9 cellular contexts compared by ENCODE assay signal in genomic region chr3:127015282-127016042, GRCh38. TPM values are rescaled to one million over a fixed set of nuclear protein-coding genes. Genes with fewer than 3 reads are reported as not detected.
A peak's percentile ranks its signal among the peaks of the same experiment; 100 is the strongest.
DNase-seq lines count a peak whose midpoint lies in the region; ATAC-seq and TF ChIP-seq lines count a peak whose summit lies in the region.
"Had no signal": no experiment of that assay in that cellular context is flagged by ENCODE, and none has a peak within 500 bp of the region (broad histone marks: within the 10 kb centered on the region; RNA-seq: fewer than 3 reads in every experiment).

No MANE protein-coding gene starts in this region.

- ATAC-seq in HG03280 (IDR thresholded peaks at IDR 0.05; ENCODE audit: unreplicated experiment) (peak; percentile 69), WTC11 (peak; percentile 25; the same call in 1 of the 2 replicates)
- peak; percentile 33 for ATAC-seq in stimulated activated naive CD8-positive, alpha-beta T cell treated with anti-CD3 and anti-CD28 coated beads, Interleukin-15, amount 100 ng/mL, for 72 hours

- no peak for TF ChIP-seq CTCF in WTC11 (IDR thresholded peaks at IDR 0.05)
- TF ChIP-seq CTCF in CD14-positive monocyte (IDR thresholded peaks at IDR 0.05) = no peak

- H3K4me1 Mint-ChIP-seq in WTC11 (no peaks in the 10 kb centered on the region), CD14-positive monocyte (no peaks in the 10 kb centered on the region)
- H3K4me1 Mint-ChIP-seq in stimulated activated naive CD8-positive, alpha-beta T cell treated with anti-CD3 and anti-CD28 coated beads, Interleukin-15, amount 100 ng/mL, for 72 hours = peaks cover 14% of the 10 kb centered on the region

- intact Hi-C loops in CD14-positive monocyte (cut with micrococcal nuclease) = no loop called here

- CTCF ChIA-PET in WTC11 (lab: Charles Lee) = no interaction called here

- DNase-seq in NCI-H1436 (lab: John Stamatoyannopoulos, UW) (peak; percentile 38), NCI-H1436 treated with DMSO at 0.1 percent for 48 hours (lab: John Stamatoyannopoulos, UW) (no peak), WTC11 (ENCODE audit: low spot score) (no peak), SIG-M5 treated with dmso at 0.1 percent for 504 hours (lab: John Stamatoyannopoulos, UW; ENCODE audit: unreplicated experiment) (no peak), CD14-positive monocyte (ENCODE audit: low spot score) (no peak)
- peak in 1 of 2 donors; percentile 28 for DNase-seq in stimulated activated naive CD8-positive, alpha-beta T cell treated with anti-CD3 and anti-CD28 coated beads, Interleukin-15, amount 100 ng/mL, for 72 hours
- DNase-seq in effector CD8-positive, alpha-beta T cell (lab: John Stamatoyannopoulos, UW) = no peak
- DNase-seq: NCI-H1092 treated with DMSO at 0.1 percent for 48 hours had no signal

- POLR2A ChIA-PET in WTC11 (lab: Charles Lee) = no interaction called here

- H3K27me3 Mint-ChIP-seq in WTC11 (ENCODE audit: low read depth) = no peaks in the 10 kb centered on the region
- H3K27me3 Mint-ChIP-seq in stimulated activated naive CD8-positive, alpha-beta T cell treated with anti-CD3 and anti-CD28 coated beads, Interleukin-15, amount 100 ng/mL, for 72 hours = no peaks in the 10 kb centered on the region
- H3K27me3 Mint-ChIP-seq in CD14-positive monocyte (ENCODE audit: low read depth in 3 of 3) = peaks cover 0 to 1% (median 1%) of the 10 kb centered on the region in 3 donors

- peaks cover 22% of the 10 kb centered on the region; the same call in 1 of the 2 replicates for H3K36me3 Mint-ChIP-seq in WTC11
- no peaks in the 10 kb centered on the region for H3K36me3 Mint-ChIP-seq in CD14-positive monocyte

- H3K27ac Mint-ChIP-seq in WTC11 (no peak overlapping the region), CD14-positive monocyte (no peak overlapping the region)
- H3K27ac Mint-ChIP-seq in stimulated activated naive CD8-positive, alpha-beta T cell treated with anti-CD3 and anti-CD28 coated beads, Interleukin-15, amount 100 ng/mL, for 72 hours = peak overlapping the region in 1 of 2 donors; percentile 74

- H3K9me3 Mint-ChIP-seq in WTC11 = no peaks in the 10 kb centered on the region
- H3K9me3 Mint-ChIP-seq in stimulated activated naive CD8-positive, alpha-beta T cell treated with anti-CD3 and anti-CD28 coated beads, Interleukin-15, amount 100 ng/mL, for 72 hours = no peaks in the 10 kb centered on the region
- H3K9me3 Mint-ChIP-seq in CD14-positive monocyte = no peaks in the 10 kb centered on the region

- no peak overlapping the region for H3K4me3 Mint-ChIP-seq in WTC11
- no peak overlapping the region for H3K4me3 Mint-ChIP-seq in stimulated activated naive CD8-positive, alpha-beta T cell treated with anti-CD3 and anti-CD28 coated beads, Interleukin-15, amount 100 ng/mL, for 72 hours
- no peak overlapping the region for H3K4me3 Mint-ChIP-seq in CD14-positive monocyte

TF ChIP-seq in WTC11, 78 proteins besides CTCF, POLR2A, EP300 and RAD21:
- TF ChIP-seq NFATC4 (CRISPR knock-in tag; IDR thresholded peaks at IDR 0.05) (no peak), ZNF423 (CRISPR knock-in tag; IDR thresholded peaks at IDR 0.05) (no peak), STAT6 (CRISPR knock-in tag; conservative IDR thresholded peaks at IDR 0.05; ENCODE audit: low read depth) (no peak)

RNA-seq across cellular contexts. Expression of gene PLXNA1, which starts 32.5 kb away (rescaled TPM):
- total RNA-seq in WTC11 (2021) = 53.0 to 55.0 TPM (median 53.8 TPM) in 3 replicates
- polyA plus RNA-seq in CD14-positive monocyte = not detected
